ENCODE assay signal across 9 cellular contexts in genomic region chr4:87073187-87073569, GRCh38.
DNase-seq lines count a peak whose midpoint lies in the region; ATAC-seq, FAIRE-seq and TF ChIP-seq lines count a peak whose summit lies in the region.
"Had no signal": no experiment of that assay in that cellular context is flagged by ENCODE, and none has a peak within 500 bp of the region (broad histone marks: within the 10 kb centered on the region; RNA-seq: fewer than 3 reads in every experiment).

No MANE protein-coding gene starts in this region.

- peak overlapping the region; percentile 75 for H3K4me2 ChIP-seq in Karpas-422 (ENCODE audit: low read depth, low read length, poor library complexity, severe bottlenecking)

- TF ChIP-seq POLR2A in transverse colon (IDR thresholded peaks at IDR 0.05) = no peak

- WGBS in transverse colon (ENCODE audit: low coverage in 1 of 2), 2 donors = 0 to 5% methylated on average over 6 of the region's 6 CpGs

- no peak for TF ChIP-seq CTCF in transverse colon (IDR thresholded peaks at IDR 0.05)
- no peak for TF ChIP-seq CTCF in foreskin fibroblast (IDR thresholded peaks at IDR 0.05; ENCODE audit: low read depth, low read length)

- H3K27me3 ChIP-seq in Karpas-422 (ENCODE audit: low read length) (0 out of 2 replicates have a peak, but pooled peaks cover 3% of the 10 kb centered on the region), transverse colon (no peaks in the 10 kb centered on the region)

- no peaks in the 10 kb centered on the region for H3K9me2 ChIP-seq in Karpas-422 (replicated peaks; ENCODE audit: insufficient read depth, low read length)

- H3K36me3 ChIP-seq in Karpas-422 (ENCODE audit: insufficient read depth, low read length) (no peaks in the 10 kb centered on the region), transverse colon (no peaks in the 10 kb centered on the region)

- DNase-seq in Karpas-422 = peak; percentile 64
- DNase-seq in transverse colon = no peak
- DNase-seq in activated effector memory CD4-positive, alpha-beta T cell treated with Interleukin-2 at 50 U/mL for 16 hours = no peak
- no peak for DNase-seq in foreskin fibroblast
- no peak for DNase-seq in medulla oblongata (ENCODE audit: extremely low spot score)

- peak overlapping the region; percentile 43 for H3K9ac ChIP-seq in Karpas-422 (ENCODE audit: low read length)

- H2AFZ ChIP-seq in Karpas-422 (ENCODE audit: low read length) = peak overlapping the region; percentile 62; the same call in 1 of the 2 replicates

- peak; percentile 48 for FAIRE-seq in endometrium (lab: Jason Lieb, UNC)

- H4K20me1 ChIP-seq in Karpas-422 (ENCODE audit: insufficient read depth, low read depth, low read length) = no peaks in the 10 kb centered on the region

- H3K9me3 ChIP-seq in Karpas-422 (ENCODE audit: low read length) (no peaks in the 10 kb centered on the region), transverse colon (no peaks in the 10 kb centered on the region)

- intact Hi-C loops in transverse colon (cut with DNase I; ENCODE audit: low total_unique reads) = no loop called here

- H3K27ac ChIP-seq in Karpas-422 (ENCODE audit: low read length) (peak overlapping the region; percentile 81), transverse colon (peak overlapping the region; percentile 66 to 85 (median 80))

- H3K4me1 ChIP-seq in Karpas-422 (ENCODE audit: low read length) (peaks cover 28% of the 10 kb centered on the region), transverse colon (peaks cover 39 to 97% (median 57%) of the 10 kb centered on the region in 4 donors)

- in situ Hi-C loops in transverse colon (cut with MboI; ENCODE audit: low pct_ligation_motif_present in 1 of 4, low pct_unique_long_range_greater_than_20kb in 1 of 4, low sequenced_read_pairs in 3 of 4) = no loop called here

- TF ChIP-seq EP300 in transverse colon (IDR thresholded peaks at IDR 0.05; ENCODE audit: low read depth) = no peak

- ATAC-seq in GM18511 (IDR thresholded peaks at IDR 0.05; ENCODE audit: unreplicated experiment) = peak; percentile 53
- peak; percentile 41 for ATAC-seq in GM21576 (IDR thresholded peaks at IDR 0.05; ENCODE audit: unreplicated experiment)
- ATAC-seq: Panc1 had no signal

- H3K79me2 ChIP-seq in Karpas-422 (ENCODE audit: low read length) = no peaks in the 10 kb centered on the region

- H3K4me3 ChIP-seq in Karpas-422 (ENCODE audit: low read length) = peak overlapping the region; percentile 53
- H3K4me3 ChIP-seq in transverse colon = peak overlapping the region in 1 of 4 donors; percentile 11
- H3K4me3 ChIP-seq in foreskin fibroblast (ENCODE audit: low read depth in 1 of 2, low read length in 2 of 2) = no peak overlapping the region
